Comparison of ENCODE assay signal across 19 cellular contexts in the genomic region with DNA sequence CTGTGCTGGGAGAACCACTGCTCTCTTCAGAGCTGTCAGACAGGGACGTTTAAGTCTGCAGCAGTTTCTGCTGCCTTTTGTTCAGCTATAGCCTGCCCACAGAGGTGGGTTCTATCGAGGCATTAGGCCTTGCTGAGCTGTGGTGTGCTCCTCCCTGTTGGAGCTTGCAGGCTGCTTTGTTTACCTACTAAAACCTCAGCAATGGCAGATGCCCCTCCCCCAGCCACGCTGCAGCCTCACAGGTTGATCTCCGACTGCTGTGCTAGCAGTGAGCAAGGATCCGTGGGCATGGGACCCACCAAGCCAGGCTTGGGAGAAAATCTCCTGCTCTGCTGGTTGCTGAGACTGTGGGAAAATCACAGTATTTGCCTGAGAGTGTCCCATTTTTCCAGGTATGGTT.
DNase-seq lines count a peak whose midpoint lies in the region; ATAC-seq and TF ChIP-seq lines count a peak whose summit lies in the region.
"Had no signal": no experiment of that assay in that cellular context is flagged by ENCODE, and none has a peak within 500 bp of the region (broad histone marks: within the 10 kb centered on the region; RNA-seq: fewer than 3 reads in every experiment).

No MANE protein-coding gene starts in this region.

- H3K9me3 Mint-ChIP-seq in stimulated activated naive CD8-positive, alpha-beta T cell treated with anti-CD3 and anti-CD28 coated beads, Interleukin-15, amount 100 ng/mL, for 72 hours = peaks cover 7 to 15% of the 10 kb centered on the region in 2 donors
- peaks cover 47% of the 10 kb centered on the region for H3K9me3 Mint-ChIP-seq in mesothelial cell of epicardium

- CTCF ChIA-PET in PC-9 (lab: Charles Lee) = no interaction called here

- H3K9me2 ChIP-seq in PC-9 (ENCODE audit: insufficient read depth) = no peaks in the 10 kb centered on the region

- BruUV-seq in PC-9 (replicated peaks; lab: Mats Ljungman, UMichigan) = no TSS peak

- no peak for TF ChIP-seq POLR2A in prostate gland (IDR thresholded peaks at IDR 0.05)
- no peak for TF ChIP-seq POLR2A in Peyer's patch (IDR thresholded peaks at IDR 0.05)

- no peak overlapping the region for H3K4me3 Mint-ChIP-seq in stimulated activated naive CD8-positive, alpha-beta T cell treated with anti-CD3 and anti-CD28 coated beads, Interleukin-15, amount 100 ng/mL, for 72 hours
- no peak overlapping the region for H3K4me3 Mint-ChIP-seq in mesothelial cell of epicardium
- H3K4me3 Mint-ChIP-seq: CD4-positive, CD25-positive, alpha-beta regulatory T cell had no signal

- intact Hi-C loops in prostate gland (cut with DNase I) = no loop called here
- intact Hi-C loops in PC-9 (cut with micrococcal nuclease; ENCODE audit: unreplicated experiment) = no loop called here

- 20% methylated on average over 2 of the region's 5 CpGs for WGBS in prostate gland

- no peaks in the 10 kb centered on the region for H3K4me1 ChIP-seq in NT2/D1 (ENCODE audit: insufficient read depth, insufficient read length)
- no peaks in the 10 kb centered on the region for H3K4me1 ChIP-seq in iPS-15b (ENCODE audit: control insufficient read depth, insufficient read depth, low read length)
- H3K4me1 ChIP-seq in prostate gland (replicated peaks) = no peaks in the 10 kb centered on the region
- no peaks in the 10 kb centered on the region for H3K4me1 ChIP-seq in PC-9 (replicated peaks; ENCODE audit: insufficient read depth)
- H3K4me1 ChIP-seq in Peyer's patch = no peaks in the 10 kb centered on the region

- H3K9me3 ChIP-seq in NT2/D1 (ENCODE audit: insufficient read depth, low read length) (no peaks in the 10 kb centered on the region), iPS-15b (ENCODE audit: control insufficient read depth, insufficient read depth, low read length) (peaks cover 6% of the 10 kb centered on the region), prostate gland (no peaks in the 10 kb centered on the region), PC-9 (ENCODE audit: insufficient read depth, low read depth) (no peaks in the 10 kb centered on the region), Peyer's patch (no peaks in the 10 kb centered on the region)

- H3K27me3 Mint-ChIP-seq in stimulated activated naive CD8-positive, alpha-beta T cell treated with anti-CD3 and anti-CD28 coated beads, Interleukin-15, amount 100 ng/mL, for 72 hours = no peaks in the 10 kb centered on the region
- no peaks in the 10 kb centered on the region for H3K27me3 Mint-ChIP-seq in mesothelial cell of epicardium (ENCODE audit: low read depth)
- H3K27me3 Mint-ChIP-seq: CD4-positive, CD25-positive, alpha-beta regulatory T cell had no signal

- H3K36me3 ChIP-seq in NT2/D1 (ENCODE audit: insufficient read depth, insufficient read length, low read length) (no peaks in the 10 kb centered on the region), iPS-15b (ENCODE audit: control insufficient read depth, insufficient read depth, low read length) (no peaks in the 10 kb centered on the region), prostate gland (no peaks in the 10 kb centered on the region), PC-9 (ENCODE audit: low read depth) (no peaks in the 10 kb centered on the region), Peyer's patch (no peaks in the 10 kb centered on the region)

- no peak for ATAC-seq in stimulated activated naive CD8-positive, alpha-beta T cell treated with anti-CD3 and anti-CD28 coated beads, Interleukin-15, Interleukin-2, amounts not matched to agents 100 U/mL and 50 U/mL, for 24 hours
- no peak for ATAC-seq in stimulated activated naive CD8-positive, alpha-beta T cell treated with anti-CD3 and anti-CD28 coated beads, Interleukin-15, amount 100 ng/mL, for 72 hours

- peaks cover 3% of the 10 kb centered on the region for H3K27me3 ChIP-seq in NT2/D1 (ENCODE audit: insufficient read depth, insufficient read length)
- H3K27me3 ChIP-seq in iPS-15b (ENCODE audit: control insufficient read depth, insufficient read depth, low read length) = peaks cover 2% of the 10 kb centered on the region
- H3K27me3 ChIP-seq in prostate gland (replicated peaks; ENCODE audit: insufficient read depth) = no peaks in the 10 kb centered on the region
- no peaks in the 10 kb centered on the region for H3K27me3 ChIP-seq in PC-9 (ENCODE audit: insufficient read depth, low read depth)
- no peaks in the 10 kb centered on the region for H3K27me3 ChIP-seq in Peyer's patch

- H3K9ac ChIP-seq in NT2/D1 (ENCODE audit: insufficient read length, low read depth) (no peak overlapping the region), iPS-15b (ENCODE audit: low read depth, low read length) (no peak overlapping the region)

- H3F3A ChIP-seq in PC-9 (ENCODE audit: insufficient read depth, low read depth) = no peaks in the 10 kb centered on the region

- no peaks in the 10 kb centered on the region for H3K79me2 ChIP-seq in PC-9 (ENCODE audit: low read depth)

- H3K36me3 Mint-ChIP-seq in mesothelial cell of epicardium = peaks cover 2% of the 10 kb centered on the region

- POLR2A ChIA-PET in PC-9 (lab: Charles Lee; ENCODE audit: unreplicated experiment) = no interaction called here

- H3K4me2 ChIP-seq in PC-9 = no peak overlapping the region

- H3K4me3 ChIP-seq in NT2/D1 (ENCODE audit: insufficient read length, low read depth) = no peak overlapping the region
- peak overlapping the region; percentile 13 for H3K4me3 ChIP-seq in iPS-15b (ENCODE audit: low read depth, low read length)
- H3K4me3 ChIP-seq in prostate gland = no peak overlapping the region
- H3K4me3 ChIP-seq in PC-9 = no peak overlapping the region
- H3K4me3 ChIP-seq in Peyer's patch = no peak overlapping the region

- H3K27ac Mint-ChIP-seq in stimulated activated naive CD8-positive, alpha-beta T cell treated with anti-CD3 and anti-CD28 coated beads, Interleukin-15, amount 100 ng/mL, for 72 hours = no peak overlapping the region
- H3K27ac Mint-ChIP-seq in mesothelial cell of epicardium = no peak overlapping the region

- H2AFZ ChIP-seq in PC-9 = no peak overlapping the region

- no peaks in the 10 kb centered on the region for H4K20me1 ChIP-seq in PC-9 (ENCODE audit: insufficient read depth)

- peak; percentile 2 for DNase-seq in stimulated activated naive CD8-positive, alpha-beta T cell treated with anti-CD3 and anti-CD28 coated beads, Interleukin-15, Interleukin-2, amounts not matched to agents 100 U/mL and 50 U/mL, for 24 hours
- no peak for DNase-seq in stimulated activated naive CD8-positive, alpha-beta T cell treated with anti-CD3 and anti-CD28 coated beads, Interleukin-15, amount 100 ng/mL, for 72 hours
- DNase-seq in NT2/D1 (ENCODE audit: low read depth, low spot score) = peak; percentile 30
- peak; percentile 3 for DNase-seq in prostate gland (ENCODE audit: low spot score)
- no peak for DNase-seq in PC-9
- no peak for DNase-seq in Peyer's patch
- DNase-seq in mesothelial cell of epicardium (ENCODE audit: low spot score in 2 of 2, unreplicated experiment in 2 of 2) = no peak
- DNase-seq: CD4-positive, CD25-positive, alpha-beta regulatory T cell; DMS79; KBM-7; NCI-H1092 treated with DMSO at 0.1 percent for 48 hours; NCI-H146; NCI-H2029; NCI-H345; NCI-H524; NCI-H82; OCI-M1; Right ventricle myocardium superior had no signal

- H3K4me1 Mint-ChIP-seq in stimulated activated naive CD8-positive, alpha-beta T cell treated with anti-CD3 and anti-CD28 coated beads, Interleukin-15, amount 100 ng/mL, for 72 hours = peaks cover 19% of the 10 kb centered on the region
- no peaks in the 10 kb centered on the region for H3K4me1 Mint-ChIP-seq in mesothelial cell of epicardium

- TF ChIP-seq CTCF in prostate gland (IDR thresholded peaks at IDR 0.05) (no peak), PC-9 (conservative IDR thresholded peaks at IDR 0.05) (no peak), Peyer's patch (IDR thresholded peaks at IDR 0.05) (no peak), mesothelial cell of epicardium (IDR thresholded peaks at IDR 0.05; ENCODE audit: unreplicated experiment) (no peak)

- H3K27ac ChIP-seq in prostate gland (no peak overlapping the region), PC-9 (no peak overlapping the region), Peyer's patch (no peak overlapping the region)

Comparison
In these comparisons a context has a peak if more than half of its experiments do, and no peak if none do; other contexts are left out.
1. DNase-seq: peak in stimulated activated naive CD8-positive, alpha-beta T cell treated with anti-CD3 and anti-CD28 coated beads, Interleukin-15, Interleukin-2, amounts not matched to agents 100 U/mL and 50 U/mL, for 24 hours (single experiment), NT2/D1 (single experiment) and prostate gland (single experiment); none in stimulated activated naive CD8-positive, alpha-beta T cell treated with anti-CD3 and anti-CD28 coated beads, Interleukin-15, amount 100 ng/mL, for 72 hours (0 of 2), PC-9 (0 of 2), Peyer's patch (0 of 3) and mesothelial cell of epicardium (0 of 2).